Comparison of ENCODE assay signal across 8 cellular contexts in the genomic region with DNA sequence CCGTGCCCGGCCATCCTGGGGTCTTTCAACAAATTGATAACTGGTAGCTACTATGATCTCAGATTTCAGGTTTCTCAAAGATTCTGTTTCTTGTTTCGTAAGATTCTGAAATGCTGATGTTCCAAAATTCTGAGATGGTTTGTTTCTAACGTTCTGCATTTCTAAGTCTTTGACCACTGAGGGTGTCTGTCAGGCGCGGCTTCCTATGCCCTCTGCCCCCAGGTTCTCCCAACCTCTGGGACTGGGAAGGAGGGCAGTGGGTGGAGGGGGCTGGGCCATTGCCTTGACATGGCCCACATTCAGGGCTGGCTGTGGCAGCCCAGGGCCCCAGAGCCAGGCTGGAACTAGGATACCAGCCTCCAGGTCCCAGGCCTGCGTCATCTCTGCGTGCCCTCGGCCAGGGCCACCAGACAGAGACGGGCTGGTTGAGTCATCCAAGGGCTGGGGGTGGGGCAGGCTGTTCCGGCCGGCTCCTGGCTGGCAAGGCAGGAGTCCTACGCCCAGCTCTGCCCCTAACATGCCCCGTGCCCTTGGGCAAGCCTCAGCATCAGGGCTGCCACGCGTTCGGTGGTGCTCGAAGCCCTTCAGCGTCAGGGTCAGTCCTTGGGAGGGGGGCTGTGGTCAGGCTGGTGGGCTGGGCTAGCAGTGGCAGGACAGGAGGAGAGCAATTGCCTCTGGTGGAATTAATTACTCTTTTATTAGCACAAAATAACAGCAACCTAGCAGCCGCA. TPM values are rescaled to one million over a fixed set of nuclear protein-coding genes. Genes with fewer than 3 reads are reported as not detected.
DNase-seq lines count a peak whose midpoint lies in the region; ATAC-seq and TF ChIP-seq lines count a peak whose summit lies in the region.

No MANE protein-coding gene starts in this region.

- peaks cover 0 to 6% (median 0%) of the 10 kb centered on the region in 9 donors for H3K36me3 ChIP-seq in heart right ventricle

- H3K27ac Mint-ChIP-seq in activated naive CD4-positive, alpha-beta T cell treated with anti-CD3 and anti-CD28 coated beads, Interleukin-2, amount 10 ng/mL, durations not matched to agents 7 days and 5 days: peak overlapping the region; percentile 93
- peak overlapping the region; percentile 94 for H3K27ac Mint-ChIP-seq in activated B cell treated with CpG ODN at 0.5 μM for 24 hours

- no peaks in the 10 kb centered on the region for H3K9me3 ChIP-seq in heart right ventricle

- CTCF ChIA-PET in activated naive CD4-positive, alpha-beta T cell treated with anti-CD3 and anti-CD28 coated beads, Interleukin-2, amount 10 ng/mL, durations not matched to agents 7 days and 5 days (lab: Charles Lee): interaction anchor here (0.6 kb wide), 1 partner anchor 107 kb away, joined by 3 read pairs; no protein-coding TSS in a partner anchor
- CTCF ChIA-PET in activated B cell treated with CpG ODN at 0.5 μM for 24 hours (lab: Charles Lee): interaction anchor here (1.0 kb wide), 1 partner anchor 27 kb away, joined by 3 read pairs; a partner anchor contains a TSS

- intact Hi-C loops in activated B cell treated with CpG ODN at 0.5 μM for 24 hours (cut with micrococcal nuclease): loop anchor here (1.0 kb wide), 8 partner anchors 18 to 111 kb away; a partner anchor contains a TSS
- intact Hi-C loops in heart right ventricle (cut with DNase I): loop anchor here in 1 of 10 donors (5.0 kb wide), 1 partner anchor 1477 kb away; no protein-coding TSS in a partner anchor

- peaks cover 21% of the 10 kb centered on the region for H3K27me3 Mint-ChIP-seq in activated naive CD4-positive, alpha-beta T cell treated with anti-CD3 and anti-CD28 coated beads, Interleukin-2, amount 10 ng/mL, durations not matched to agents 7 days and 5 days
- no peaks in the 10 kb centered on the region for H3K27me3 Mint-ChIP-seq in activated B cell treated with CpG ODN at 0.5 μM for 24 hours

- H3K4me3 Mint-ChIP-seq in activated naive CD4-positive, alpha-beta T cell treated with anti-CD3 and anti-CD28 coated beads, Interleukin-2, amount 10 ng/mL, durations not matched to agents 7 days and 5 days: peak overlapping the region; percentile 80
- H3K4me3 Mint-ChIP-seq in activated B cell treated with CpG ODN at 0.5 μM for 24 hours: peak overlapping the region; percentile 88

- no peak for DNase-seq in activated naive CD4-positive, alpha-beta T cell treated with anti-CD3 and anti-CD28 coated beads, Interleukin-2, amount 10 ng/mL, durations not matched to agents 7 days and 5 days
- no peak for DNase-seq in activated naive CD4-positive, alpha-beta T cell treated with Interleukin-2 at 50 U/mL for 16 hours
- DNase-seq in activated B cell treated with CpG ODN at 0.5 μM for 24 hours (no peak), heart right ventricle (peak; percentile 34 to 51), renal cortical epithelial cell (ENCODE audit: low read depth) (peak; percentile 63), cerebellum (ENCODE audit: low spot score) (no peak), globus pallidus (ENCODE audit: low spot score) (no peak), NCI-H748 treated with DMSO at 0.1 percent for 48 hours (lab: John Stamatoyannopoulos, UW) (no peak)

- H3K4me1 Mint-ChIP-seq in activated naive CD4-positive, alpha-beta T cell treated with anti-CD3 and anti-CD28 coated beads, Interleukin-2, amount 10 ng/mL, durations not matched to agents 7 days and 5 days: peaks cover 46% of the 10 kb centered on the region
- peaks cover 80% of the 10 kb centered on the region for H3K4me1 Mint-ChIP-seq in activated B cell treated with CpG ODN at 0.5 μM for 24 hours

- peak overlapping the region; percentile 78 to 94 (median 90) for H3K27ac ChIP-seq in heart right ventricle

- H3K27me3 ChIP-seq in heart right ventricle: no peaks in the 10 kb centered on the region

- H3K4me3 ChIP-seq in heart right ventricle: peak overlapping the region; percentile 19 to 68 (median 64)

- 75 to 86% methylated on average over 20 of the region's 20 CpGs for WGBS in heart right ventricle, 2 donors

- H3K9me3 Mint-ChIP-seq in activated naive CD4-positive, alpha-beta T cell treated with anti-CD3 and anti-CD28 coated beads, Interleukin-2, amount 10 ng/mL, durations not matched to agents 7 days and 5 days: no peaks in the 10 kb centered on the region
- H3K9me3 Mint-ChIP-seq in activated B cell treated with CpG ODN at 0.5 μM for 24 hours: no peaks in the 10 kb centered on the region

- POLR2A ChIA-PET in activated B cell treated with CpG ODN at 0.5 μM for 24 hours (lab: Charles Lee): interaction anchor here (0.6 to 33.4 kb wide), 5 partner anchors 20 to 61 kb away, joined by 3 to 1417 read pairs (median 30); a partner anchor contains a TSS

- ATAC-seq in activated B cell treated with CpG ODN at 0.5 μM for 24 hours (ENCODE audit: low read depth) (no peak), heart right ventricle (peak; percentile 5 to 39 (median 24))

- H3K4me1 ChIP-seq in heart right ventricle: peaks cover 8 to 50% (median 26%) of the 10 kb centered on the region in 9 donors

- peaks cover 8% of the 10 kb centered on the region for H3K36me3 Mint-ChIP-seq in activated naive CD4-positive, alpha-beta T cell treated with anti-CD3 and anti-CD28 coated beads, Interleukin-2, amount 10 ng/mL, durations not matched to agents 7 days and 5 days
- H3K36me3 Mint-ChIP-seq in activated B cell treated with CpG ODN at 0.5 μM for 24 hours (ENCODE audit: low read depth): peaks cover 11% of the 10 kb centered on the region

- no peak for TF ChIP-seq CTCF in activated B cell treated with CpG ODN at 0.5 μM for 24 hours (IDR thresholded peaks at IDR 0.05)
- TF ChIP-seq CTCF in heart right ventricle (IDR thresholded peaks at IDR 0.05): no peak

RNA-seq across cellular contexts. Expression of a gene that starts 5.2 kb away (rescaled TPM):
- total RNA-seq in activated B cell treated with CpG ODN at 0.5 μM for 24 hours: 76.0 and 83.5 TPM in 2 replicates
- total RNA-seq in heart right ventricle: 100 to 1,000 TPM in 1 of 10 donors, 10 to 100 TPM in 9; 69.8 to 104 (median 81.2) TPM
- polyA plus RNA-seq in heart right ventricle: 10 to 100 TPM; 78.0 to 94.4 TPM
- 32.5 and 65.7 TPM in 2 replicates for total RNA-seq in renal cortical epithelial cell
- total RNA-seq in cerebellum: 12.3 TPM

RNA-seq across cellular contexts. Expression of a gene that starts 8.7 kb away (rescaled TPM):
- total RNA-seq in activated B cell treated with CpG ODN at 0.5 μM for 24 hours (2.1 and 3.0 TPM in 2 replicates), heart right ventricle (1 to 10 TPM in 2 of 10 donors, under 1 TPM in 7, not detected in 1; 0.17 to 1.5 (median 0.70) TPM), renal cortical epithelial cell (not detected in 2 replicates), cerebellum (0.27 TPM)
- 1 to 10 TPM in 1 of 2 donors, under 1 TPM in 1; 0.39 to 1.5 TPM for polyA plus RNA-seq in heart right ventricle

RNA-seq across cellular contexts. Expression of a gene that starts 11.3 kb away (rescaled TPM):
- total RNA-seq in activated B cell treated with CpG ODN at 0.5 μM for 24 hours: not detected in 2 replicates
- total RNA-seq in heart right ventricle: not detected
- polyA plus RNA-seq in heart right ventricle: not detected
- not detected in 2 replicates for total RNA-seq in renal cortical epithelial cell
- total RNA-seq in cerebellum: not detected

RNA-seq across cellular contexts. Expression of a gene that starts 19.0 kb away (rescaled TPM):
- total RNA-seq in activated B cell treated with CpG ODN at 0.5 μM for 24 hours (108 and 114 TPM in 2 replicates), heart right ventricle (10 to 100 TPM; 37.5 to 63.0 (median 49.8) TPM), renal cortical epithelial cell (53.2 and 56.8 TPM in 2 replicates), cerebellum (29.1 TPM)
- 100 to 1,000 TPM in 1 of 2 donors, 10 to 100 TPM in 1; 74.8 to 104 TPM for polyA plus RNA-seq in heart right ventricle

RNA-seq across cellular contexts. Expression of a gene that starts 20.6 kb away (rescaled TPM):
- total RNA-seq in activated B cell treated with CpG ODN at 0.5 μM for 24 hours (34.0 and 39.7 TPM in 2 replicates), heart right ventricle (10 to 100 TPM; 12.2 to 38.7 (median 19.6) TPM), renal cortical epithelial cell (115 and 197 TPM in 2 replicates), cerebellum (18.6 TPM)
- 10 to 100 TPM; 29.1 to 42.3 TPM for polyA plus RNA-seq in heart right ventricle

Comparison
In these comparisons a context has a peak if more than half of its experiments do, and no peak if none do; other contexts are left out.
1. DNase-seq: peak in heart right ventricle (2 of 2) and renal cortical epithelial cell (single experiment); none in activated naive CD4-positive, alpha-beta T cell treated with anti-CD3 and anti-CD28 coated beads, Interleukin-2, amount 10 ng/mL, durations not matched to agents 7 days and 5 days (single experiment), activated naive CD4-positive, alpha-beta T cell treated with Interleukin-2 at 50 U/mL for 16 hours (single experiment), activated B cell treated with CpG ODN at 0.5 μM for 24 hours (single experiment), cerebellum (single experiment), globus pallidus (single experiment) and NCI-H748 treated with DMSO at 0.1 percent for 48 hours (single experiment).